Comparison of ENCODE assay signal across 30 cellular contexts in the genomic region with DNA sequence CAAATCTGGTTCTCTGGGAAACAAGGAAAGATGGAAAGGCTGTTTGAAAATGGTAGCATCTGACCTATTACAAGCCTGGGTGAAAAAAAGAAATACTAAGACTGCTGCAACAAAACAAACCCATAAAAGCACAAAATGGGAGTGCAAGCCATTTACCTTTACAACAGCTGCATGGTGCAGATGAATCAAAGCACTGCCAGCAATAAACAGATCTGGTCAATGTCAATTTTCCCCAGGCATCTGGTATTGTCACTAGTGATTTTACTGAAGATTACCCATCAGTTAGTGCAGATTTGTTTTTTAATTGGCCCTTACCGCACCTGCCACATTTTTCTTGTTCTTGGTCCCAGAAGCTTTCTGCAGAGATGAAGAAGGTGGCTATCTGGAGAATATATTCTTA.
DNase-seq lines count a peak whose midpoint lies in the region; ATAC-seq and TF ChIP-seq lines count a peak whose summit lies in the region.
"Had no signal": no experiment of that assay in that cellular context is flagged by ENCODE, and none has a peak within 500 bp of the region (broad histone marks: within the 10 kb centered on the region; RNA-seq: fewer than 3 reads in every experiment).

No MANE protein-coding gene starts in this region.

- no peak for TF ChIP-seq CTCF in prostate gland (IDR thresholded peaks at IDR 0.05)

- TF ChIP-seq POLR2A in prostate gland (IDR thresholded peaks at IDR 0.05), result no peak
- no peak for TF ChIP-seq POLR2A in GM18505 (IDR thresholded peaks at IDR 0.05; ENCODE audit: borderline replicate concordance, extremely low read depth, insufficient read depth, insufficient read length)

- H3K4me1 Mint-ChIP-seq in activated T-cell treated with anti-CD3 and anti-CD28 coated beads, Interleukin-2, amount 50 U/mL, for 72 hours (ENCODE audit: low read depth), result no peaks in the 10 kb centered on the region
- H3K4me1 Mint-ChIP-seq: memory B cell had no signal

- H3K27ac ChIP-seq in prostate gland, result no peak overlapping the region
- H3K27ac ChIP-seq: breast epithelium, coronary artery, PC-9, skin epidermis, upper lobe of right lung had no signal

- H3K27me3 ChIP-seq in prostate gland (replicated peaks; ENCODE audit: insufficient read depth), result no peaks in the 10 kb centered on the region
- H3K27me3 ChIP-seq: breast epithelium, upper lobe of right lung had no signal

- no peak overlapping the region for H3K4me3 ChIP-seq in prostate gland
- H3K4me3 ChIP-seq: breast epithelium, coronary artery, PC-9, skin epidermis, upper lobe of right lung had no signal

- no peak overlapping the region for H3K27ac Mint-ChIP-seq in activated T-cell treated with anti-CD3 and anti-CD28 coated beads, Interleukin-2, amount 50 U/mL, for 72 hours
- H3K27ac Mint-ChIP-seq: activated naive CD4-positive, alpha-beta T cell treated with anti-CD3 and anti-CD28 coated beads for 36 hours; CD8-positive, alpha-beta T cell; effector memory CD8-positive, alpha-beta T cell; HFFc6; memory B cell had no signal

- H3K36me3 Mint-ChIP-seq in activated T-cell treated with anti-CD3 and anti-CD28 coated beads, Interleukin-2, amount 50 U/mL, for 72 hours (ENCODE audit: insufficient read depth in 2 of 2), result no peaks in the 10 kb centered on the region
- H3K36me3 Mint-ChIP-seq: CD8-positive, alpha-beta T cell; memory B cell had no signal

- H3K27me3 Mint-ChIP-seq in activated T-cell treated with anti-CD3 and anti-CD28 coated beads, Interleukin-2, amount 50 U/mL, for 72 hours (ENCODE audit: low read depth), result no peaks in the 10 kb centered on the region
- H3K27me3 Mint-ChIP-seq: effector memory CD8-positive, alpha-beta T cell; memory B cell had no signal

- 38% methylated on average over 1 of the region's 1 CpG for WGBS in prostate gland

- peaks cover 0 to 4% of the 10 kb centered on the region in 2 donors for H3K9me3 Mint-ChIP-seq in activated T-cell treated with anti-CD3 and anti-CD28 coated beads, Interleukin-2, amount 50 U/mL, for 72 hours
- H3K9me3 Mint-ChIP-seq: activated naive CD4-positive, alpha-beta T cell treated with anti-CD3 and anti-CD28 coated beads for 36 hours; HFFc6; memory B cell had no signal

- ATAC-seq in activated T-cell treated with anti-CD3 and anti-CD28 coated beads, Interleukin-2, amount 50 U/mL, for 72 hours (replicated peaks in 1 of 2), result no peak
- no peak for ATAC-seq in GM18505 (IDR thresholded peaks at IDR 0.05; ENCODE audit: unreplicated experiment)
- ATAC-seq: CD8-positive, alpha-beta T cell; effector memory CD8-positive, alpha-beta T cell; upper lobe of right lung had no signal

- H3K36me3 ChIP-seq in prostate gland, result no peaks in the 10 kb centered on the region
- H3K36me3 ChIP-seq: breast epithelium, upper lobe of right lung had no signal

- no peaks in the 10 kb centered on the region for H3K9me3 ChIP-seq in prostate gland
- H3K9me3 ChIP-seq: breast epithelium, upper lobe of right lung had no signal

- H3K4me1 ChIP-seq in prostate gland (replicated peaks), result no peaks in the 10 kb centered on the region
- H3K4me1 ChIP-seq: breast epithelium, upper lobe of right lung had no signal

- no peak overlapping the region for H3K4me3 Mint-ChIP-seq in activated T-cell treated with anti-CD3 and anti-CD28 coated beads, Interleukin-2, amount 50 U/mL, for 72 hours
- H3K4me3 Mint-ChIP-seq: activated naive CD4-positive, alpha-beta T cell treated with anti-CD3 and anti-CD28 coated beads for 36 hours; CD8-positive, alpha-beta T cell; effector memory CD8-positive, alpha-beta T cell; HFFc6; memory B cell had no signal

- intact Hi-C loops in prostate gland (cut with DNase I), result no loop called here

- peak; percentile 25 for DNase-seq in NCI-H345 (lab: John Stamatoyannopoulos, UW)
- no peak for DNase-seq in NCI-H345 treated with DMSO at 0.1 percent for 48 hours (lab: John Stamatoyannopoulos, UW; ENCODE audit: unreplicated experiment)
- peak; percentile 90 for DNase-seq in NCI-H1930 (lab: John Stamatoyannopoulos, UW)
- peak; percentile 98 for DNase-seq in NCI-H69 (lab: John Stamatoyannopoulos, UW)
- peak; percentile 4 for DNase-seq in prostate gland (ENCODE audit: low spot score)
- no peak for DNase-seq in activated T-cell treated with anti-CD3 and anti-CD28 coated beads, Interleukin-2, amount 50 U/mL, for 72 hours
- no peak for DNase-seq in HuH-7 (ENCODE audit: low spot score)
- DNase-seq: activated CD4-positive, alpha-beta T cell treated with anti-CD3 and anti-CD28 coated beads for 1 hour; activated naive CD4-positive, alpha-beta T cell treated with anti-CD3 and anti-CD28 coated beads for 36 hours; activated T-cell treated with anti-CD3 and anti-CD28 coated beads, Interleukin-2, amount 50 U/mL, for 1 hour; AML-193; amniotic stem cell; CD8-positive, alpha-beta T cell; DMS79; effector memory CD8-positive, alpha-beta T cell; foreskin fibroblast; GF-D8; HFFc6; IMR-90; NCI-H187; nucleus accumbens; PC-9; SIG-M5; stimulated activated CD4-positive, alpha-beta T cell treated with anti-CD3 and anti-CD28 coated beads, Interleukin-2, amount 100 ng/mL, for 24 hours; upper lobe of right lung had no signal

Comparison
In these comparisons a context has a peak if more than half of its experiments do, and no peak if none do; other contexts are left out.
1. DNase-seq: peak in NCI-H345 (single experiment), NCI-H1930 (2 of 2), NCI-H69 (single experiment) and prostate gland (single experiment); none in NCI-H345 treated with DMSO at 0.1 percent for 48 hours (single experiment), activated T-cell treated with anti-CD3 and anti-CD28 coated beads, Interleukin-2, amount 50 U/mL, for 72 hours (0 of 2) and HuH-7 (single experiment).